20 cellular contexts compared by ENCODE assay signal in the genomic region with DNA sequence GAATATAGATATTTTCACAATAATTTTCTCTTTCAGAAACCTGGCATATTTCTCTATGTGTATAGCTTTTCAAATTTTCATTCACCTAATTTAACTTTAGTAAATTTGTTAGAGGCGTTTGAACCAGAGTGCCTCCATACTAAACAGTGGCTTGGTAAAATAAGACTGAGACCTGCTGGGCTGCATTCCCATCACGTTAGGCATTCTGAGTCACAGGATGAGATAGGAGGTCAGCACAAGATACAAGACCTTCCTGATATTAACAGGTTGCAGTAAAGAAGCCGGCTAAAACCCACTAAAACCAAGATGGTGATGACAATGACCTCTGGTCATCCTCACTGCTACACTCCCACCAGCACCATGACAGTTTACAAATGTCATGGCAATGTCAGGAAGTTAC. TPM values are rescaled to one million over a fixed set of nuclear protein-coding genes. Genes with fewer than 3 reads are reported as not detected.
DNase-seq lines count a peak whose midpoint lies in the region; ATAC-seq and TF ChIP-seq lines count a peak whose summit lies in the region.
"Had no signal": no experiment of that assay in that cellular context is flagged by ENCODE, and none has a peak within 500 bp of the region (broad histone marks: within the 10 kb centered on the region; RNA-seq: fewer than 3 reads in every experiment).

No MANE protein-coding gene starts in this region.

- in situ Hi-C loops in mammary epithelial cell (cut with MboI; ENCODE audit: low sequenced_read_pairs in 2 of 2), result no loop called here

- BruUV-seq in mammary epithelial cell (replicated peaks; lab: Mats Ljungman, UMichigan) (no TSS peak), MCF 10A (replicated peaks; lab: Mats Ljungman, UMichigan) (no TSS peak)

- peaks cover 87% of the 10 kb centered on the region for H3K79me2 ChIP-seq in mammary epithelial cell (ENCODE audit: insufficient read depth, low read length)

- no peaks in the 10 kb centered on the region for H3K27me3 Mint-ChIP-seq in MCF 10A (ENCODE audit: insufficient read depth, unreplicated experiment)
- no peaks in the 10 kb centered on the region for H3K27me3 Mint-ChIP-seq in activated naive CD4-positive, alpha-beta T cell treated with anti-CD3 and anti-CD28 coated beads for 36 hours (ENCODE audit: low read depth)

- H3K4me1 Mint-ChIP-seq in MCF 10A (ENCODE audit: insufficient read depth, unreplicated experiment), result peaks cover 31% of the 10 kb centered on the region
- H3K4me1 Mint-ChIP-seq in activated naive CD4-positive, alpha-beta T cell treated with anti-CD3 and anti-CD28 coated beads for 36 hours (ENCODE audit: low read depth), result peaks cover 70% of the 10 kb centered on the region

- H3K4me1 ChIP-seq in mammary epithelial cell (ENCODE audit: insufficient read depth, low read length), result peaks cover 10% of the 10 kb centered on the region
- peaks cover 16% of the 10 kb centered on the region for H3K4me1 ChIP-seq in RWPE2 (ENCODE audit: insufficient read depth, poor library complexity, severe bottlenecking)

- 34% methylated on average over 2 of the region's 3 CpGs for WGBS in mammary epithelial cell (ENCODE audit: low coverage, missing lambda C conversion rate)

- no peaks in the 10 kb centered on the region for H3K27me3 ChIP-seq in mammary epithelial cell (ENCODE audit: insufficient read depth, low read length)
- no peaks in the 10 kb centered on the region for H3K27me3 ChIP-seq in RWPE2 (ENCODE audit: insufficient read depth, poor library complexity, severe bottlenecking)
- H3K27me3 ChIP-seq: BLaER1 treated with 17β-estradiol and CSF1 and Interleukin-3, amounts not matched to agents 10 nM and 100 nM had no signal

- H3K9me3 ChIP-seq in mammary epithelial cell (replicated peaks; ENCODE audit: insufficient read depth, low read length) (no peaks in the 10 kb centered on the region), RWPE2 (ENCODE audit: severe bottlenecking) (no peaks in the 10 kb centered on the region)
- H3K9me3 ChIP-seq: BLaER1 treated with 17β-estradiol and CSF1 and Interleukin-3, amounts not matched to agents 10 nM and 100 nM had no signal

- peak overlapping the region; percentile 15 for H3K4me2 ChIP-seq in mammary epithelial cell (ENCODE audit: insufficient read depth, low read depth, low read length)

- H2AFZ ChIP-seq in mammary epithelial cell (ENCODE audit: low read depth, low read length), result no peak overlapping the region

- H3K9ac ChIP-seq in mammary epithelial cell (ENCODE audit: insufficient read depth, low read length), result no peak overlapping the region
- H3K9ac ChIP-seq: BLaER1 treated with 17β-estradiol and CSF1 and Interleukin-3, amounts not matched to agents 10 nM and 100 nM had no signal

- ATAC-seq in RWPE2 (ENCODE audit: low read depth) (peak; percentile 90), HG02610 (IDR thresholded peaks at IDR 0.05; ENCODE audit: unreplicated experiment) (no peak), HG03342 (IDR thresholded peaks at IDR 0.05; ENCODE audit: unreplicated experiment) (no peak)
- ATAC-seq: GM12878, SK-N-SH treated with all-trans-retinoic acid at 6 μM for 48 hours had no signal

- TF ChIP-seq CTCF in mammary epithelial cell (conservative IDR thresholded peaks at IDR 0.05 in 1 of 2, IDR thresholded peaks at IDR 0.05 in 1 of 2; ENCODE audit: extremely low read depth in 1 of 2, insufficient read depth in 1 of 2, low read depth in 1 of 2, low read length in 2 of 2), result no peak
- no peak for TF ChIP-seq CTCF in MCF 10A (IDR thresholded peaks at IDR 0.05; ENCODE audit: unreplicated experiment)
- no peak for TF ChIP-seq CTCF in RWPE2 (IDR thresholded peaks at IDR 0.05; ENCODE audit: poor library complexity, severe bottlenecking)

- intact Hi-C loops in mammary epithelial cell (cut with micrococcal nuclease) (no loop called here), MCF 10A (cut with micrococcal nuclease) (no loop called here)
- intact Hi-C loops in activated naive CD4-positive, alpha-beta T cell treated with anti-CD3 and anti-CD28 coated beads for 36 hours (cut with micrococcal nuclease), result no loop called here

- no peak overlapping the region for H3K4me3 ChIP-seq in mammary epithelial cell (replicated peaks in 1 of 3; ENCODE audit: insufficient read depth in 1 of 3, low read depth in 2 of 3, low read length in 3 of 3)
- H3K4me3 ChIP-seq in RWPE2 (ENCODE audit: severe bottlenecking), result no peak overlapping the region
- H3K4me3 ChIP-seq: BLaER1 treated with 17β-estradiol and CSF1 and Interleukin-3, amounts not matched to agents 10 nM and 100 nM; GM12878 had no signal

- H3K27ac ChIP-seq in mammary epithelial cell (ENCODE audit: insufficient read depth, low read depth, low read length) (no peak overlapping the region), RWPE2 (ENCODE audit: poor library complexity, severe bottlenecking) (no peak overlapping the region)
- H3K27ac ChIP-seq: BLaER1 treated with 17β-estradiol and CSF1 and Interleukin-3, amounts not matched to agents 10 nM and 100 nM had no signal

- peaks cover 43% of the 10 kb centered on the region for H3K36me3 Mint-ChIP-seq in MCF 10A (ENCODE audit: insufficient read depth, unreplicated experiment)
- peaks cover 12% of the 10 kb centered on the region for H3K36me3 Mint-ChIP-seq in activated naive CD4-positive, alpha-beta T cell treated with anti-CD3 and anti-CD28 coated beads for 36 hours (ENCODE audit: low read depth)

- CTCF ChIA-PET in mammary epithelial cell (lab: Charles Lee; ENCODE audit: low non-redundant PET), result no interaction called here
- CTCF ChIA-PET in MCF 10A (lab: Yijun Ruan, JAX), result no interaction called here
- CTCF ChIA-PET in activated naive CD4-positive, alpha-beta T cell treated with anti-CD3 and anti-CD28 coated beads for 36 hours (lab: Charles Lee), result interaction anchor here (0.9 kb wide), 1 partner anchor 20 kb away, joined by 3 read pairs; no protein-coding TSS in a partner anchor

- peak; percentile 67 for DNase-seq in mammary epithelial cell
- DNase-seq in MCF 10A (ENCODE audit: unreplicated experiment), result no peak
- DNase-seq in RWPE2 (ENCODE audit: low spot score), result no peak
- peak; percentile 44 for DNase-seq in iris pigment epithelial cell (ENCODE audit: low read depth)
- DNase-seq in activated naive CD4-positive, alpha-beta T cell treated with anti-CD3 and anti-CD28 coated beads for 36 hours, result no peak
- DNase-seq in NCI-H510A (lab: John Stamatoyannopoulos, UW), result no peak
- DNase-seq: 8988T, COR-L47, DMS153, Karpas-422, NCI-H1048, NCI-H146, NCI-H2107, NCI-H345, SHP77 had no signal

- no peaks in the 10 kb centered on the region for H4K20me1 ChIP-seq in mammary epithelial cell (ENCODE audit: insufficient read depth, low read length)

- POLR2A ChIA-PET in MCF 10A (lab: Yijun Ruan, JAX), result interaction anchor here (0.7 to 1.0 kb wide), 2 partner anchors 15 to 38 kb away, joined by 3 to 4 read pairs; no protein-coding TSS in a partner anchor

- H3K9me3 Mint-ChIP-seq in MCF 10A (ENCODE audit: unreplicated experiment), result no peaks in the 10 kb centered on the region
- no peaks in the 10 kb centered on the region for H3K9me3 Mint-ChIP-seq in activated naive CD4-positive, alpha-beta T cell treated with anti-CD3 and anti-CD28 coated beads for 36 hours

- dilution Hi-C loops in mammary epithelial cell (cut with HindIII; ENCODE audit: low sequenced_read_pairs), result loop anchor here (25.0 kb wide), 2 partner anchors 99 to 174 kb away; no protein-coding TSS in a partner anchor

- peaks cover 9% of the 10 kb centered on the region for H3K36me3 ChIP-seq in mammary epithelial cell (ENCODE audit: insufficient read depth, low read length)
- H3K36me3 ChIP-seq in RWPE2 (ENCODE audit: low read depth), result peaks cover 32% of the 10 kb centered on the region

- no peak overlapping the region for H3K27ac Mint-ChIP-seq in MCF 10A (ENCODE audit: low read depth, unreplicated experiment)
- H3K27ac Mint-ChIP-seq in activated naive CD4-positive, alpha-beta T cell treated with anti-CD3 and anti-CD28 coated beads for 36 hours, result no peak overlapping the region

- H3K4me3 Mint-ChIP-seq in MCF 10A (ENCODE audit: unreplicated experiment), result no peak overlapping the region
- no peak overlapping the region for H3K4me3 Mint-ChIP-seq in activated naive CD4-positive, alpha-beta T cell treated with anti-CD3 and anti-CD28 coated beads for 36 hours

RNA-seq across cellular contexts. Expression of a gene that starts 13.7 kb away (rescaled TPM):
- total RNA-seq in mammary epithelial cell (10 to 100 TPM; 12.3 to 12.9 TPM), MCF 10A (2022) (17.8 and 18.6 TPM in 2 replicates)
- 15.1 TPM for polyA plus RNA-seq in mammary epithelial cell
- 19.9 TPM for polyA minus RNA-seq in mammary epithelial cell
- total RNA-seq in activated naive CD4-positive, alpha-beta T cell treated with anti-CD3 and anti-CD28 coated beads for 36 hours, result 10 to 100 TPM; 22.1 to 22.9 TPM

Comparison
In these comparisons a context has a peak if more than half of its experiments do, and no peak if none do; other contexts are left out.
1. DNase-seq: peak in mammary epithelial cell (single experiment) and iris pigment epithelial cell (single experiment); none in MCF 10A (single experiment), RWPE2 (single experiment), activated naive CD4-positive, alpha-beta T cell treated with anti-CD3 and anti-CD28 coated beads for 36 hours (single experiment) and NCI-H510A (single experiment).